8 cellular contexts compared by ENCODE assay signal in the genomic region with DNA sequence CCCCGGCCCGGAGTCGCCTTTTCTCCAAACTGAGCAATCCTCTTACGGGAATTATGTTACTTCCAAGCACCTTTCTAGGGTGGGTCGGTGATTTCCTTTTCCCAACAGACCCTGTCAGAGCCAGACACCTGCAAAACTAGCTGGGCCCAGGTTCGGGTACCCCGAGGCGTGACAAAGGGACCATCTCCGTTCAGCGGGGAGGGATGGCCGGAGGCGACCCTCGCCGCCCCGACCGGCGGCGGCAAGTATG. TPM values are rescaled to one million over a fixed set of nuclear protein-coding genes. Genes with fewer than 3 reads are reported as not detected.
DNase-seq lines count a peak whose midpoint lies in the region; ATAC-seq and TF ChIP-seq lines count a peak whose summit lies in the region.

No MANE protein-coding gene starts in this region.

- TF ChIP-seq POLR2A in breast epithelium (IDR thresholded peaks at IDR 0.05) = no peak

- H3K9me3 ChIP-seq in A673 (ENCODE audit: low read depth, low read length, poor library complexity, severe bottlenecking) (no peaks in the 10 kb centered on the region), breast epithelium (no peaks in the 10 kb centered on the region), mucosa of descending colon (no peaks in the 10 kb centered on the region)

- no peak for TF ChIP-seq EP300 in Ishikawa (IDR thresholded peaks at IDR 0.05; ENCODE audit: borderline replicate concordance)

- DNase-seq in A673 (ENCODE audit: low spot score) = no peak
- DNase-seq in breast epithelium (ENCODE audit: low spot score in 2 of 2) = no peak
- DNase-seq in mucosa of descending colon = no peak
- DNase-seq in NCI-H345 treated with DMSO at 0.1 percent for 48 hours (lab: John Stamatoyannopoulos, UW; ENCODE audit: unreplicated experiment) = no peak
- no peak for DNase-seq in mucosa of gallbladder (ENCODE audit: low spot score)
- DNase-seq in foreskin melanocyte = no peak

- H3K4me3 ChIP-seq in A673 (ENCODE audit: low read depth, low read length, poor library complexity, severe bottlenecking) (peak overlapping the region; percentile 88), breast epithelium (peak overlapping the region; percentile 82 to 91 (median 86)), mucosa of descending colon (peak overlapping the region; percentile 75)

- no peak for TF ChIP-seq CTCF in A673 (conservative IDR thresholded peaks at IDR 0.05; ENCODE audit: low read depth, low read length)
- TF ChIP-seq CTCF in breast epithelium (IDR thresholded peaks at IDR 0.05) = no peak
- no peak for TF ChIP-seq CTCF in mucosa of descending colon (IDR thresholded peaks at IDR 0.05)

- H3K27me3 ChIP-seq in A673 (replicated peaks; ENCODE audit: insufficient read depth, low read depth, low read length, poor library complexity) (no peaks in the 10 kb centered on the region), breast epithelium (no peaks in the 10 kb centered on the region)

- POLR2A ChIA-PET in A673 (lab: Charles Lee; ENCODE audit: low non-redundant PET) = no interaction called here

- BruUV-seq in A673 (replicated peaks; lab: Mats Ljungman, UMichigan) = no TSS peak

- no peak for TF ChIP-seq RAD21 in Ishikawa (IDR thresholded peaks at IDR 0.05; ENCODE audit: low read depth)

- peak overlapping the region; percentile 86 for H3K27ac ChIP-seq in A673 (ENCODE audit: low read depth, low read length, poor library complexity, severe bottlenecking)
- H3K27ac ChIP-seq in breast epithelium = peak overlapping the region; percentile 75 to 88

- H3K36me3 ChIP-seq in A673 (ENCODE audit: insufficient read depth, low read length, poor library complexity, severe bottlenecking) (peaks cover 27% of the 10 kb centered on the region), breast epithelium (no peaks in the 10 kb centered on the region), mucosa of descending colon (ENCODE audit: low read depth) (no peaks in the 10 kb centered on the region)

- ATAC-seq in mucosa of descending colon (no peak), GM18861 (IDR thresholded peaks at IDR 0.05; ENCODE audit: unreplicated experiment) (no peak)

- H3K4me1 ChIP-seq in A673 (ENCODE audit: insufficient read depth, low read length, poor library complexity, severe bottlenecking) (peaks cover 12% of the 10 kb centered on the region), breast epithelium (peaks cover 0 to 6% of the 10 kb centered on the region in 2 donors), mucosa of descending colon (ENCODE audit: low read depth) (peaks cover 33% of the 10 kb centered on the region)

- CTCF ChIA-PET in A673 (lab: Charles Lee) = interaction anchor here (1.4 kb wide), 1 partner anchor 132 kb away, joined by 5 read pairs; no protein-coding TSS in a partner anchor

- intact Hi-C loops in A673 (cut with micrococcal nuclease; ENCODE audit: unreplicated experiment) = no loop called here
- intact Hi-C loops in breast epithelium (cut with DNase I; ENCODE audit: low total_unique reads) = no loop called here
- intact Hi-C loops in mucosa of descending colon (cut with DNase I, micrococcal nuclease) = no loop called here

TF ChIP-seq in Ishikawa, 13 proteins besides CTCF, POLR2A, EP300 and RAD21:
- TF ChIP-seq CREB1 (IDR thresholded peaks at IDR 0.05; ENCODE audit: low read depth) = 0 out of 2 replicates have a peak, but pooled peaks have one; percentile 8
- TF ChIP-seq, protein P1, sequence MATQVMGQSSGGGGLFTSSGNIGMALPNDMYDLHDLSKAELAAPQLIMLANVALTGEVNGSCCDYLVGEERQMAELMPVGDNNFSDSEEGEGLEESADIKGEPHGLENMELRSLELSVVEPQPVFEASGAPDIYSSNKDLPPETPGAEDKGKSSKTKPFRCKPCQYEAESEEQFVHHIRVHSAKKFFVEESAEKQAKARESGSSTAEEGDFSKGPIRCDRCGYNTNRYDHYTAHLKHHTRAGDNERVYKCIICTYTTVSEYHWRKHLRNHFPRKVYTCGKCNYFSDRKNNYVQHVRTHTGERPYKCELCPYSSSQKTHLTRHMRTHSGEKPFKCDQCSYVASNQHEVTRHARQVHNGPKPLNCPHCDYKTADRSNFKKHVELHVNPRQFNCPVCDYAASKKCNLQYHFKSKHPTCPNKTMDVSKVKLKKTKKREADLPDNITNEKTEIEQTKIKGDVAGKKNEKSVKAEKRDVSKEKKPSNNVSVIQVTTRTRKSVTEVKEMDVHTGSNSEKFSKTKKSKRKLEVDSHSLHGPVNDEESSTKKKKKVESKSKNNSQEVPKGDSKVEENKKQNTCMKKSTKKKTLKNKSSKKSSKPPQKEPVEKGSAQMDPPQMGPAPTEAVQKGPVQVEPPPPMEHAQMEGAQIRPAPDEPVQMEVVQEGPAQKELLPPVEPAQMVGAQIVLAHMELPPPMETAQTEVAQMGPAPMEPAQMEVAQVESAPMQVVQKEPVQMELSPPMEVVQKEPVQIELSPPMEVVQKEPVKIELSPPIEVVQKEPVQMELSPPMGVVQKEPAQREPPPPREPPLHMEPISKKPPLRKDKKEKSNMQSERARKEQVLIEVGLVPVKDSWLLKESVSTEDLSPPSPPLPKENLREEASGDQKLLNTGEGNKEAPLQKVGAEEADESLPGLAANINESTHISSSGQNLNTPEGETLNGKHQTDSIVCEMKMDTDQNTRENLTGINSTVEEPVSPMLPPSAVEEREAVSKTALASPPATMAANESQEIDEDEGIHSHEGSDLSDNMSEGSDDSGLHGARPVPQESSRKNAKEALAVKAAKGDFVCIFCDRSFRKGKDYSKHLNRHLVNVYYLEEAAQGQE (IDR thresholded peaks at IDR 0.05; ENCODE audit: low read depth) = no peak

RNA-seq across cellular contexts. Expression of a gene that starts 0.4 kb away (rescaled TPM):
- total RNA-seq in A673 (2021) = 322 and 351 TPM in 2 replicates
- 100 to 1,000 TPM in 2 of 3 donors, 10 to 100 TPM in 1; 86.9 to 174 (median 164) TPM for total RNA-seq in breast epithelium
- 100 to 1,000 TPM in 2 of 3 donors, 10 to 100 TPM in 1; 97.1 to 166 (median 100) TPM for total RNA-seq in mucosa of descending colon
- total RNA-seq in mucosa of gallbladder = 148 TPM

RNA-seq across cellular contexts. Expression of a gene that starts 51.0 kb away (rescaled TPM):
- 0.02 TPM in 1 of 2 replicates, not detected in the other for total RNA-seq in A673 (2021)
- under 1 TPM in 1 of 3 donors, not detected in 2; 0.44 TPM for total RNA-seq in breast epithelium
- under 1 TPM; 0.06 to 0.10 (median 0.06) TPM for total RNA-seq in mucosa of descending colon
- total RNA-seq in mucosa of gallbladder = 0.03 TPM
